10 cellular contexts compared by ENCODE assay signal in the genomic region with DNA sequence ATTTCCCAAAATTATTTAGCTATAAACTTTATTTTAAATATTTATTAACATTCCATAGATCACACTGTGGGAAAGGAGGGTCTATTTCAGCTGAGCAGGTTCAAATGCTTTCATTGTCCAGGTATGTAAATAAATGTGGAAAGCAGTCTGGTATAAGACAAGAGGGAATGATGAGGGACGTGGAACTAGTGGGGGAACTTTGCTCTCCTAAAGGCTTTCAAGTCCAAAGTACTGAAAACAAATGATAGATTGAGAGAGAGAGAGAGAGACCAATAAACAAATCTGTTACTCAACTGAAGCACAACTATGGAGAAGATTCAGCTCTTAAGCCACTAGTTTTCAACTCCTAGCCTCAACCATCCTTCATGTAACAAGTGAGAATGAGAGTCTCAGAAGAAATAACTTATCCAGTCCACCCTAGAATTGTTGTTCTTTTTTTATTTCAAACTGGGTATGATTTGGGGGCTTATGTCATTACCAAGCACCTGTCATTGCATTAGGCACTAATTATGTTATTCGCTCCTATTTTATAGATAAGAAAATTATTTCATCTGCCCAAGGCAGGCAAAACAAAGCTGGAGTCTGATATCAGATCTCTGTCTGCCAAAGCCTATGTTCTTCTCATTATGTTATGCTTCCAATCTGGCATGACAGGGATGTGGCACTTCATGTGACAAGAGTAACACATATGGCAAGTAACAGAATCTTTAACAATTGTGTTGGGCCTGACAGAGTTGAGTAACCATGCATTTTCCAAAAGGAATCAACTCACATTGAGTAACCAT.
"Had no signal": no experiment of that assay in that cellular context is flagged by ENCODE, and none has a peak within 500 bp of the region (broad histone marks: within the 10 kb centered on the region; RNA-seq: fewer than 3 reads in every experiment).

No MANE protein-coding gene starts in this region.

- ATAC-seq: HCT116, K562 had no signal

- H3K4me3 ChIP-seq: GM23248, HAP-1, K562 had no signal

- H3K36me3 ChIP-seq: HAP-1 had no signal

- H3K27ac ChIP-seq: GM23248, HL-60 had no signal

- H2AFZ ChIP-seq: GM23248 had no signal

- H3K4me1 ChIP-seq: HAP-1 had no signal

- H3K9ac ChIP-seq: GM23248 had no signal

- H3K9me3 ChIP-seq: HAP-1 had no signal

- DNase-seq: GM23248, GOT3, H7, HFFc6, IMR-90, KG1 had no signal
